Comparison of ENCODE assay signal across 8 cellular contexts in the genomic region with DNA sequence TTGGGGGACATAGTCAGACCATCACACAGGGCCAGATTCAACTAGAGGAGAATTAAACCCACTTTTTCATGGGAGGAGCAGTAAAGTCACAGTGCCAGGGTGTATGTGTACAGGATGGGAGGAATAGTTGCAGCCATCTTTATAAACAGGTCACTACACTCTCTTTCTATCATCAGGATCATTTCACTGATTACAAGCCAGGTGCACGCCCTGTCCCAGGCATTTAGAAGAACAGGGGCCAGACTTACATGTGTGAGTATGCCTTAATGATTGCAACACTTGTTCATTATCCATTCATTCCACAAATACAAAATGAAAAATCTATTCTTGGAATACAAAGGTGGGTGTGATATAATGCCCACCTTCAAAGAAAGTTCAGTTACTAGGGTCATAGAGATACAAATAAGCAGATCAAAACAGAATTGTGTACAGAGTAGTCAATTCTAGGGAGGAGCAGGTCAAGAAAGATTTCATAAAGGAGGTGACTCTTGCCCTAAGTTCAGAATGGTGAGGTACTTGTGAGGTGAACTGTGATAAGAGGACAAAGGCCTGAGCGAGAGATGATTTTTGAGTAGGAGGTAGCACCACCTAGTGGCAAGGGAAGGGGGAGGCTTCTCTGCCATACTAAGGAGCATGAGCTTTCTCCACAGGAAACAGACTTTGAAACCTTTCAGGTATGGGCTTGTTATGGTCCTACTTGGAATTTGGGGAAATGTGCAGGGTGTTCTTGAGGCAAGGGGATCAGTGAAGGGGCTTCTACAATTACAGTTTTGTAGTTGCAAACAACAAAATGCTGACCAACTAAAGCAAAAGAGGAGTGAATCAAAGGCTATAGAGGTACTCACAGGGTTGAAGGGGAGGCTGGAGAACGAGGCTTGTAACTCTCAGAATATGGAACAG.
DNase-seq lines count a peak whose midpoint lies in the region; ATAC-seq, FAIRE-seq and TF ChIP-seq lines count a peak whose summit lies in the region.

No MANE protein-coding gene starts in this region.

- ATAC-seq in GM19324 (IDR thresholded peaks at IDR 0.05; ENCODE audit: low FRiP score, unreplicated experiment), result peak; percentile 96
- ATAC-seq in HG03135 (IDR thresholded peaks at IDR 0.05; ENCODE audit: unreplicated experiment), result peak; percentile 94
- peak; percentile 68 to 95 (median 86) for ATAC-seq in pancreas

- H3K36me3 ChIP-seq in pancreas (no peaks in the 10 kb centered on the region), ascending aorta (no peaks in the 10 kb centered on the region)

- no peaks in the 10 kb centered on the region for H3K9me3 ChIP-seq in pancreas
- no peaks in the 10 kb centered on the region for H3K9me3 ChIP-seq in ascending aorta

- intact Hi-C loops in pancreas (cut with DNase I), result loop anchor here in 2 of 3 donors (5.0 to 10.0 kb wide), 2 partner anchors 278 to 285 kb away; no protein-coding TSS in a partner anchor
- intact Hi-C loops in ascending aorta (cut with DNase I), result no loop called here

- WGBS in pancreas, 2 donors, result 39 to 42% methylated on average over 3 of the region's 3 CpGs

- TF ChIP-seq CTCF in foreskin fibroblast (IDR thresholded peaks at IDR 0.05; ENCODE audit: low read depth, low read length) (peak; percentile 93), pancreas (IDR thresholded peaks at IDR 0.05) (peak; percentile 64 to 76 (median 74)), ascending aorta (IDR thresholded peaks at IDR 0.05) (peak in 1 of 3 experiments; percentile 26)

- H3K4me1 ChIP-seq in pancreas, result no peaks in the 10 kb centered on the region
- no peaks in the 10 kb centered on the region for H3K4me1 ChIP-seq in ascending aorta

- H3K4me3 ChIP-seq in foreskin fibroblast (ENCODE audit: low read depth in 1 of 2, low read length in 2 of 2) (no peak overlapping the region), pancreas (no peak overlapping the region), ascending aorta (no peak overlapping the region)

- FAIRE-seq in pancreas (lab: Jason Lieb, UNC), result no peak

- H3K27ac ChIP-seq in pancreas, result no peak overlapping the region
- H3K27ac ChIP-seq in ascending aorta, result no peak overlapping the region

- H3K27me3 ChIP-seq in pancreas, result no peaks in the 10 kb centered on the region
- H3K27me3 ChIP-seq in ascending aorta, result no peaks in the 10 kb centered on the region

- DNase-seq in DMS53 treated with DMSO at 0.1 percent for 48 hours (lab: John Stamatoyannopoulos, UW; ENCODE audit: unreplicated experiment) (peak; percentile 79), NCI-H446 (lab: John Stamatoyannopoulos, UW) (peak; percentile 16 to 52), foreskin fibroblast (peak; percentile 12 to 58), pancreas (peak in 3 of 6 donors; percentile 20 to 62 (median 26)), ascending aorta (ENCODE audit: low spot score in 2 of 2) (no peak)
- peak; percentile 16 for DNase-seq in activated CD8-positive, alpha-beta memory T cell treated with anti-CD3 and anti-CD28 coated beads, Interleukin-2, amount 50 U/mL, for 4 hours

Comparison
In these comparisons a context has a peak if more than half of its experiments do, and no peak if none do; other contexts are left out.
1. DNase-seq: peak in DMS53 treated with DMSO at 0.1 percent for 48 hours (single experiment), NCI-H446 (2 of 2), activated CD8-positive, alpha-beta memory T cell treated with anti-CD3 and anti-CD28 coated beads, Interleukin-2, amount 50 U/mL, for 4 hours (single experiment) and foreskin fibroblast (2 of 2); none in ascending aorta (0 of 2).
2. Peak in every context shown above with its lines, with median percentiles within 50 percentile points of each other: ATAC-seq.